ENCODE assay signal across 12 cellular contexts in genomic region chr6:145247677-145248419, GRCh38.
A peak's percentile ranks its signal among the peaks of the same experiment; 100 is the strongest.
DNase-seq lines count a peak whose midpoint lies in the region; ATAC-seq and TF ChIP-seq lines count a peak whose summit lies in the region.
"Had no signal": no experiment of that assay in that cellular context is flagged by ENCODE, and none has a peak within 500 bp of the region (broad histone marks: within the 10 kb centered on the region; RNA-seq: fewer than 3 reads in every experiment).

No MANE protein-coding gene starts in this region.

- H3K9me3 ChIP-seq in CD4-positive, alpha-beta T cell (ENCODE audit: control insufficient read depth, low read length): no peaks in the 10 kb centered on the region

- no peak overlapping the region for H3K4me3 ChIP-seq in fibroblast of the aortic adventitia (ENCODE audit: low read depth, low read length)

- H3K27ac Mint-ChIP-seq in HFFc6 (peak overlapping the region; percentile 75), endothelial cell (ENCODE audit: unreplicated experiment) (no peak overlapping the region)
- H3K27ac Mint-ChIP-seq in CD4-positive, alpha-beta T cell: no peak overlapping the region
- H3K27ac Mint-ChIP-seq: mesothelial cell of epicardium had no signal

- CTCF ChIA-PET in RWPE1 (lab: Yijun Ruan, JAX): no interaction called here
- CTCF ChIA-PET in CD4-positive, alpha-beta T cell (lab: Charles Lee): no interaction called here

- H3K27ac ChIP-seq in RWPE1: no peak overlapping the region
- H3K27ac ChIP-seq in CD4-positive, alpha-beta T cell (ENCODE audit: low read depth, low read length): no peak overlapping the region

- H3K27me3 ChIP-seq in CD4-positive, alpha-beta T cell (ENCODE audit: control insufficient read depth, insufficient read depth, low read length): no peaks in the 10 kb centered on the region

- peaks cover 17% of the 10 kb centered on the region for H3K4me1 Mint-ChIP-seq in HFFc6 (ENCODE audit: low read depth)
- H3K4me1 Mint-ChIP-seq in endothelial cell (ENCODE audit: unreplicated experiment): no peaks in the 10 kb centered on the region
- H3K4me1 Mint-ChIP-seq in CD4-positive, alpha-beta T cell (ENCODE audit: low read depth): no peaks in the 10 kb centered on the region
- H3K4me1 Mint-ChIP-seq: mesothelial cell of epicardium had no signal

- DNase-seq in AG08395 (ENCODE audit: low spot score) (peak; percentile 63), HFFc6 (peak; percentile 87), RWPE1 (ENCODE audit: low spot score) (peak; percentile 80), fibroblast of the aortic adventitia (ENCODE audit: low read depth) (peak; percentile 75), endothelial cell (ENCODE audit: low spot score) (no peak)
- DNase-seq in activated naive CD4-positive, alpha-beta T cell (lab: John Stamatoyannopoulos, UW): no peak
- DNase-seq in activated CD4-positive, alpha-beta T cell treated with anti-CD3 and anti-CD28 coated beads, Interleukin-2, amount 50 U/mL, for 48 hours: no peak
- DNase-seq in CD4-positive, alpha-beta T cell: no peak
- DNase-seq: activated T-cell treated with anti-CD3 and anti-CD28 coated beads, Interleukin-2, amount 50 U/mL, for 48 hours; Kasumi-1; right cardiac atrium had no signal

- H3K9me3 Mint-ChIP-seq in HFFc6 (peaks cover 6% of the 10 kb centered on the region), endothelial cell (ENCODE audit: unreplicated experiment) (no peaks in the 10 kb centered on the region)
- H3K9me3 Mint-ChIP-seq in CD4-positive, alpha-beta T cell: no peaks in the 10 kb centered on the region

- TF ChIP-seq CTCF in HFFc6 (IDR thresholded peaks at IDR 0.05) (no peak), RWPE1 (conservative IDR thresholded peaks at IDR 0.05; ENCODE audit: low read depth) (no peak), fibroblast of the aortic adventitia (IDR thresholded peaks at IDR 0.05; ENCODE audit: insufficient read depth, low read length) (no peak), endothelial cell (IDR thresholded peaks at IDR 0.05; ENCODE audit: unreplicated experiment) (no peak)
- TF ChIP-seq CTCF in CD4-positive, alpha-beta T cell (IDR thresholded peaks at IDR 0.05): no peak

- H3K27me3 Mint-ChIP-seq in HFFc6 (ENCODE audit: insufficient read depth) (peaks cover 6% of the 10 kb centered on the region), endothelial cell (ENCODE audit: unreplicated experiment) (no peaks in the 10 kb centered on the region)
- peaks cover 18% of the 10 kb centered on the region for H3K27me3 Mint-ChIP-seq in CD4-positive, alpha-beta T cell

- peaks cover 5% of the 10 kb centered on the region; the same call in 1 of the 2 replicates for H3K36me3 Mint-ChIP-seq in HFFc6 (ENCODE audit: low read depth)
- no peaks in the 10 kb centered on the region for H3K36me3 Mint-ChIP-seq in endothelial cell (ENCODE audit: low read depth, unreplicated experiment)
- no peaks in the 10 kb centered on the region for H3K36me3 Mint-ChIP-seq in CD4-positive, alpha-beta T cell (ENCODE audit: low read depth)
- H3K36me3 Mint-ChIP-seq: mesothelial cell of epicardium had no signal

- no peak for ATAC-seq in CD4-positive, alpha-beta T cell (ENCODE audit: poor library complexity)
- ATAC-seq: right cardiac atrium had no signal

- POLR2A ChIA-PET in RWPE1 (lab: Yijun Ruan, JAX; ENCODE audit: low non-redundant PET): no interaction called here
- POLR2A ChIA-PET in CD4-positive, alpha-beta T cell (lab: Charles Lee): no interaction called here

- intact Hi-C loops in CD4-positive, alpha-beta T cell (cut with DNase I, micrococcal nuclease): no loop called here

- peak overlapping the region; percentile 57 for H3K4me3 Mint-ChIP-seq in HFFc6
- no peak overlapping the region for H3K4me3 Mint-ChIP-seq in endothelial cell (ENCODE audit: unreplicated experiment)
- H3K4me3 Mint-ChIP-seq in CD4-positive, alpha-beta T cell: no peak overlapping the region
- H3K4me3 Mint-ChIP-seq: mesothelial cell of epicardium had no signal

Comparison
In these comparisons a context has a peak if more than half of its experiments do, and no peak if none do; other contexts are left out.
1. DNase-seq: peak in AG08395 (single experiment), HFFc6 (single experiment), RWPE1 (single experiment) and fibroblast of the aortic adventitia (single experiment); none in endothelial cell (single experiment), activated naive CD4-positive, alpha-beta T cell (0 of 4), activated CD4-positive, alpha-beta T cell treated with anti-CD3 and anti-CD28 coated beads, Interleukin-2, amount 50 U/mL, for 48 hours (0 of 2) and CD4-positive, alpha-beta T cell (0 of 10).